In genomic region chr1:94334764-94335163, GRCh38 we compare ENCODE assay signal across 13 cellular contexts.
DNase-seq lines count a peak whose midpoint lies in the region; ATAC-seq and TF ChIP-seq lines count a peak whose summit lies in the region.
"Had no signal": no experiment of that assay in that cellular context is flagged by ENCODE, and none has a peak within 500 bp of the region (broad histone marks: within the 10 kb centered on the region; RNA-seq: fewer than 3 reads in every experiment).

No MANE protein-coding gene starts in this region.

- H3K4me3 ChIP-seq in right atrium auricular region (no peak overlapping the region), RWPE2 (ENCODE audit: severe bottlenecking) (no peak overlapping the region)
- no peak overlapping the region for H3K4me3 ChIP-seq in CD8-positive, alpha-beta T cell (ENCODE audit: low read depth, low read length)

- DNase-seq in right atrium auricular region (ENCODE audit: low spot score) (no peak), cardiac septum (ENCODE audit: low spot score) (no peak), RWPE2 (ENCODE audit: low spot score) (no peak), mesothelial cell of epicardium (ENCODE audit: low spot score in 2 of 2, unreplicated experiment in 2 of 2) (no peak), RKO (ENCODE audit: low spot score) (no peak), NCI-H526 treated with DMSO at 0.1 percent for 48 hours (lab: John Stamatoyannopoulos, UW) (no peak)
- DNase-seq in CD8-positive, alpha-beta T cell = no peak
- DNase-seq: activated CD4-positive, alpha-beta memory T cell treated with anti-CD3 and anti-CD28 coated beads, Interleukin-2, amount 10 ng/mL, durations not matched to agents 7 days and 5 days; activated naive CD4-positive, alpha-beta T cell treated with Interleukin-2 at 50 U/mL for 16 hours; DMS53; NCI-H2029 treated with DMSO at 0.1 percent for 48 hours; T-helper 1 cell had no signal

- no peak overlapping the region for H3K4me3 Mint-ChIP-seq in mesothelial cell of epicardium
- no peak overlapping the region for H3K4me3 Mint-ChIP-seq in CD8-positive, alpha-beta T cell
- H3K4me3 Mint-ChIP-seq: activated CD4-positive, alpha-beta memory T cell treated with anti-CD3 and anti-CD28 coated beads, Interleukin-2, amount 10 ng/mL, durations not matched to agents 7 days and 5 days had no signal

- H3K9me3 ChIP-seq in right atrium auricular region (no peaks in the 10 kb centered on the region), RWPE2 (ENCODE audit: severe bottlenecking) (no peaks in the 10 kb centered on the region)
- no peaks in the 10 kb centered on the region for H3K9me3 ChIP-seq in CD8-positive, alpha-beta T cell (ENCODE audit: low read length)

- no peaks in the 10 kb centered on the region for H3K36me3 Mint-ChIP-seq in mesothelial cell of epicardium
- no peaks in the 10 kb centered on the region for H3K36me3 Mint-ChIP-seq in CD8-positive, alpha-beta T cell

- CTCF ChIA-PET in CD8-positive, alpha-beta T cell (lab: Charles Lee) = interaction anchor here (1.0 to 2.2 kb wide), 3 partner anchors 8 to 308 kb away, joined by 4 to 6 read pairs (median 5); no protein-coding TSS in a partner anchor

- H3K27me3 Mint-ChIP-seq in mesothelial cell of epicardium (ENCODE audit: low read depth) = no peaks in the 10 kb centered on the region
- H3K27me3 Mint-ChIP-seq in CD8-positive, alpha-beta T cell (ENCODE audit: low read depth) = peaks cover 10% of the 10 kb centered on the region

- ATAC-seq in RWPE2 (ENCODE audit: low read depth) = no peak
- no peak for ATAC-seq in HG03196 (IDR thresholded peaks at IDR 0.05; ENCODE audit: unreplicated experiment)
- no peak for ATAC-seq in CD8-positive, alpha-beta T cell

- no peaks in the 10 kb centered on the region for H3K27me3 ChIP-seq in right atrium auricular region
- no peaks in the 10 kb centered on the region for H3K27me3 ChIP-seq in RWPE2 (ENCODE audit: insufficient read depth, poor library complexity, severe bottlenecking)
- no peaks in the 10 kb centered on the region for H3K27me3 ChIP-seq in CD8-positive, alpha-beta T cell (ENCODE audit: insufficient read depth, low read length)

- peaks cover 38% of the 10 kb centered on the region for H3K4me1 Mint-ChIP-seq in mesothelial cell of epicardium
- H3K4me1 Mint-ChIP-seq in CD8-positive, alpha-beta T cell (ENCODE audit: low read depth) = no peaks in the 10 kb centered on the region
- H3K4me1 Mint-ChIP-seq: activated CD4-positive, alpha-beta memory T cell treated with anti-CD3 and anti-CD28 coated beads, Interleukin-2, amount 10 ng/mL, durations not matched to agents 7 days and 5 days had no signal

- POLR2A ChIA-PET in CD8-positive, alpha-beta T cell (lab: Charles Lee) = no interaction called here

- H3K36me3 ChIP-seq in right atrium auricular region (no peaks in the 10 kb centered on the region), RWPE2 (ENCODE audit: low read depth) (no peaks in the 10 kb centered on the region)
- H3K36me3 ChIP-seq in CD8-positive, alpha-beta T cell (ENCODE audit: insufficient read depth, low read length) = no peaks in the 10 kb centered on the region

- no peaks in the 10 kb centered on the region for H3K9me3 Mint-ChIP-seq in mesothelial cell of epicardium
- no peaks in the 10 kb centered on the region for H3K9me3 Mint-ChIP-seq in CD8-positive, alpha-beta T cell
- H3K9me3 Mint-ChIP-seq: activated CD4-positive, alpha-beta memory T cell treated with anti-CD3 and anti-CD28 coated beads, Interleukin-2, amount 10 ng/mL, durations not matched to agents 7 days and 5 days had no signal

- TF ChIP-seq CTCF in right atrium auricular region (IDR thresholded peaks at IDR 0.05) = no peak
- no peak for TF ChIP-seq CTCF in RWPE2 (IDR thresholded peaks at IDR 0.05; ENCODE audit: poor library complexity, severe bottlenecking)
- no peak for TF ChIP-seq CTCF in mesothelial cell of epicardium (IDR thresholded peaks at IDR 0.05; ENCODE audit: unreplicated experiment)
- no peak for TF ChIP-seq CTCF in CD8-positive, alpha-beta T cell (IDR thresholded peaks at IDR 0.05)

- H3K27ac ChIP-seq in right atrium auricular region = peak overlapping the region; percentile 26 to 39
- H3K27ac ChIP-seq in RWPE2 (ENCODE audit: poor library complexity, severe bottlenecking) = peak overlapping the region; percentile 20
- no peak overlapping the region for H3K27ac ChIP-seq in CD8-positive, alpha-beta T cell (ENCODE audit: low read depth, low read length)

- intact Hi-C loops in cardiac septum (cut with DNase I) = loop anchor here (1.0 to 5.0 kb wide), 4 partner anchors 128 to 307 kb away; no protein-coding TSS in a partner anchor
- intact Hi-C loops in CD8-positive, alpha-beta T cell (cut with DNase I, micrococcal nuclease) = loop anchor here (5.0 to 10.0 kb wide), 3 partner anchors 130 to 707 kb away; no protein-coding TSS in a partner anchor

- H3K4me1 ChIP-seq in right atrium auricular region (peaks cover 0 to 20% of the 10 kb centered on the region in 2 donors), RWPE2 (ENCODE audit: insufficient read depth, poor library complexity, severe bottlenecking) (no peaks in the 10 kb centered on the region)
- H3K4me1 ChIP-seq in CD8-positive, alpha-beta T cell (ENCODE audit: insufficient read depth, low read length) = no peaks in the 10 kb centered on the region

- peak overlapping the region; percentile 97 for H3K27ac Mint-ChIP-seq in mesothelial cell of epicardium
- no peak overlapping the region for H3K27ac Mint-ChIP-seq in CD8-positive, alpha-beta T cell
- H3K27ac Mint-ChIP-seq: activated CD4-positive, alpha-beta memory T cell treated with anti-CD3 and anti-CD28 coated beads, Interleukin-2, amount 10 ng/mL, durations not matched to agents 7 days and 5 days had no signal
